Comparison of ENCODE assay signal across 12 cellular contexts in the genomic region with DNA sequence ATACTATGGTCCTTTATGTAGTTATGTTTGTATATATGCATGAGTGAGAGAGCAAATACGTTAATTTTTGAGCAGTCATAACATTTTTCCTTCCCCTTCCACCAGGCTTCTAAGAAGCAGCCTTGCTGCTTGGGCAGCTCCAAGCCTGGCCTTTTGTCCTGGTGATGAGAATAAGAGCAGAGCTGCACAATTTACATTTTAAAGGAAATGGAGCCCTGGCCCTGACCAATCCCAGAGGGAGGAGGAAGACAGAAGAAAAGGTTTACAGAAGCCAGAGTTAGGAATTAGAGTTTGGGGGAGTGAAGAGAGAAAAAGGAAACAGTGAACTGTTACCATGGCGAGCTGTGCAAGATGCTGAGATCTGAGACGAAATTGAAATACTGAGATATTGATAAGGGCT. TPM values are rescaled to one million over a fixed set of nuclear protein-coding genes. Genes with fewer than 3 reads are reported as not detected.
"Had no signal": no experiment of that assay in that cellular context is flagged by ENCODE, and none has a peak within 500 bp of the region (broad histone marks: within the 10 kb centered on the region; RNA-seq: fewer than 3 reads in every experiment).

No MANE protein-coding gene starts in this region.

- H3K36me3 Mint-ChIP-seq: activated CD4-positive, alpha-beta memory T cell treated with anti-CD3 and anti-CD28 coated beads for 36 hours; stimulated activated effector memory CD8-positive, alpha-beta T cell treated with anti-CD3 and anti-CD28 coated beads, Interleukin-12 subunit alpha, Interleukin-12 subunit beta, amount 100 ng/mL, for 72 hours; T-cell had no signal

- DNase-seq: activated CD4-positive, alpha-beta memory T cell treated with anti-CD3 and anti-CD28 coated beads for 36 hours; activated effector memory CD4-positive, alpha-beta T cell treated with Interleukin-2 at 50 U/mL for 16 hours; activated naive CD4-positive, alpha-beta T cell treated with anti-CD3 and anti-CD28 coated beads, Interleukin-2, amount 50 U/mL, for 16 hours; activated T-cell treated with anti-CD3 and anti-CD28 coated beads, Interleukin-2, amount 50 U/mL, for 4 hours; kidney glomerular epithelial cell; pancreas; stimulated activated CD4-positive, alpha-beta T cell treated with anti-CD3 and anti-CD28 coated beads, Interleukin-12 subunit alpha, Interleukin-12 subunit beta, amount 100 ng/mL, for 4 hours; T-cell; T1000 had no signal

- H3K9me3 ChIP-seq: pancreas had no signal

- H3K4me1 ChIP-seq: pancreas had no signal

- H3K27me3 ChIP-seq: dorsolateral prefrontal cortex, pancreas had no signal

- H3K27me3 Mint-ChIP-seq: activated CD4-positive, alpha-beta memory T cell treated with anti-CD3 and anti-CD28 coated beads for 36 hours had no signal

- ATAC-seq: activated T-cell treated with anti-CD3 and anti-CD28 coated beads, Interleukin-2, amount 50 U/mL, for 4 hours; esophagus mucosa; pancreas; stimulated activated effector memory CD8-positive, alpha-beta T cell treated with anti-CD3 and anti-CD28 coated beads, Interleukin-12 subunit alpha, Interleukin-12 subunit beta, amount 100 ng/mL, for 72 hours; T-cell had no signal

- H3K4me3 ChIP-seq: pancreas had no signal

- H3K27ac Mint-ChIP-seq: activated CD4-positive, alpha-beta memory T cell treated with anti-CD3 and anti-CD28 coated beads for 36 hours; stimulated activated effector memory CD8-positive, alpha-beta T cell treated with anti-CD3 and anti-CD28 coated beads, Interleukin-12 subunit alpha, Interleukin-12 subunit beta, amount 100 ng/mL, for 72 hours; T-cell had no signal

- H3K36me3 ChIP-seq: pancreas had no signal

- H3K4me1 Mint-ChIP-seq: stimulated activated effector memory CD8-positive, alpha-beta T cell treated with anti-CD3 and anti-CD28 coated beads, Interleukin-12 subunit alpha, Interleukin-12 subunit beta, amount 100 ng/mL, for 72 hours had no signal

- H3K27ac ChIP-seq: pancreas had no signal

- H3K4me3 Mint-ChIP-seq: activated CD4-positive, alpha-beta memory T cell treated with anti-CD3 and anti-CD28 coated beads for 36 hours; activated T-cell treated with anti-CD3 and anti-CD28 coated beads, Interleukin-2, amount 50 U/mL, for 4 hours; stimulated activated effector memory CD8-positive, alpha-beta T cell treated with anti-CD3 and anti-CD28 coated beads, Interleukin-12 subunit alpha, Interleukin-12 subunit beta, amount 100 ng/mL, for 72 hours; T-cell had no signal

- H3K9me3 Mint-ChIP-seq: activated T-cell treated with anti-CD3 and anti-CD28 coated beads, Interleukin-2, amount 50 U/mL, for 4 hours had no signal

RNA-seq across cellular contexts. Expression of gene EFNA5, which starts 25.3 kb away (rescaled TPM):
- total RNA-seq: activated CD4-positive, alpha-beta memory T cell treated with anti-CD3 and anti-CD28 coated beads for 36 hours had no signal
